Comparison of ENCODE assay signal across 10 cellular contexts in the genomic region with DNA sequence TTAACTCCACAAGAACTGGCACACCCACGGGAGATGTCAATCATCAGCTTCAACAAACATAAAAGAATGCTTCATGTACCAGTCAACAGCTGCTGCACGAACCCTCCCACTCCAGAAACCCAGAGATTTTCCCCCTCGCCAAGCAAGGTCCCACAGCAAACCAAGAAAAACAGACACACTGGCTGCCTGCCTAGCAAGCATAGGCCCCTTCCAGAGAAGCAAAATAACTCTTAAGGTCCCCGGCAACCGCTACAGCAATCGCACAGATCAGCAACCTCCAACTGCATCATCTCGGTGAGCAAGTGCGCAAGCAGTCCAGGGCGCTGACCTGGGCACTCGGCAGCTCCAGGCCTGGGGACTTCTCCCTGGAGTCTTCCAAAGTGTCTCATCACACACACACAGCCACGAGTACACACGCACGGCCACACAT.
A peak's percentile ranks its signal among the peaks of the same experiment; 100 is the strongest.
DNase-seq lines count a peak whose midpoint lies in the region; ATAC-seq and TF ChIP-seq lines count a peak whose summit lies in the region.
"Had no signal": no experiment of that assay in that cellular context is flagged by ENCODE, and none has a peak within 500 bp of the region (broad histone marks: within the 10 kb centered on the region; RNA-seq: fewer than 3 reads in every experiment).

No MANE protein-coding gene starts in this region.

- H3K27ac ChIP-seq in CD4-positive, alpha-beta T cell (ENCODE audit: low read depth, low read length) = no peak overlapping the region
- H3K27ac ChIP-seq: parathyroid adenoma had no signal

- TF ChIP-seq CTCF in CD4-positive, alpha-beta T cell (IDR thresholded peaks at IDR 0.05) = no peak
- no peak for TF ChIP-seq CTCF in omental fat pad (IDR thresholded peaks at IDR 0.05)

- POLR2A ChIA-PET in CD4-positive, alpha-beta T cell (lab: Charles Lee) = interaction anchor here (1.2 kb wide), 1 partner anchor 202 kb away, joined by 3 read pairs; no protein-coding TSS in a partner anchor

- peaks cover 85% of the 10 kb centered on the region for H3K36me3 Mint-ChIP-seq in CD4-positive, alpha-beta T cell (ENCODE audit: low read depth)
- peaks cover 51% of the 10 kb centered on the region for H3K36me3 Mint-ChIP-seq in activated T-helper 1 cell treated with anti-CD3 and anti-CD28 coated beads, Interleukin-12 subunit alpha, Interleukin-12 subunit beta, Interleukin-2, Interleukin-4 antibody, amounts not matched to agents 30 ng/mL and 10 ng/mL and 1 ng/mL, durations not matched to agents 14 hours and 24 hours and 36 hours (ENCODE audit: low read depth)

- CTCF ChIA-PET in CD4-positive, alpha-beta T cell (lab: Charles Lee) = interaction anchor here (0.8 to 1.8 kb wide), 2 partner anchors 16 to 388 kb away, joined by 3 to 4 read pairs; no protein-coding TSS in a partner anchor

- H3K27me3 Mint-ChIP-seq in CD4-positive, alpha-beta T cell = no peaks in the 10 kb centered on the region
- no peaks in the 10 kb centered on the region for H3K27me3 Mint-ChIP-seq in activated T-helper 1 cell treated with anti-CD3 and anti-CD28 coated beads, Interleukin-12 subunit alpha, Interleukin-12 subunit beta, Interleukin-2, Interleukin-4 antibody, amounts not matched to agents 30 ng/mL and 10 ng/mL and 1 ng/mL, durations not matched to agents 14 hours and 24 hours and 36 hours (ENCODE audit: insufficient read depth)

- H3K4me3 Mint-ChIP-seq in CD4-positive, alpha-beta T cell = no peak overlapping the region
- no peak overlapping the region for H3K4me3 Mint-ChIP-seq in activated T-helper 1 cell treated with anti-CD3 and anti-CD28 coated beads, Interleukin-12 subunit alpha, Interleukin-12 subunit beta, Interleukin-2, Interleukin-4 antibody, amounts not matched to agents 30 ng/mL and 10 ng/mL and 1 ng/mL, durations not matched to agents 14 hours and 24 hours and 36 hours

- H3K9me3 ChIP-seq in CD4-positive, alpha-beta T cell (ENCODE audit: control insufficient read depth, low read length) = no peaks in the 10 kb centered on the region

- H3K4me1 Mint-ChIP-seq in CD4-positive, alpha-beta T cell (ENCODE audit: low read depth) = peaks cover 34% of the 10 kb centered on the region
- H3K4me1 Mint-ChIP-seq in activated T-helper 1 cell treated with anti-CD3 and anti-CD28 coated beads, Interleukin-12 subunit alpha, Interleukin-12 subunit beta, Interleukin-2, Interleukin-4 antibody, amounts not matched to agents 30 ng/mL and 10 ng/mL and 1 ng/mL, durations not matched to agents 14 hours and 24 hours and 36 hours (ENCODE audit: low read depth) = peaks cover 15% of the 10 kb centered on the region

- ATAC-seq in CD4-positive, alpha-beta T cell (ENCODE audit: poor library complexity) = no peak
- ATAC-seq in GM18870 (IDR thresholded peaks at IDR 0.05; ENCODE audit: unreplicated experiment) (no peak), omental fat pad (ENCODE audit: low FRiP score) (no peak)

- H3K27me3 ChIP-seq in CD4-positive, alpha-beta T cell (ENCODE audit: control insufficient read depth, insufficient read depth, low read length) = no peaks in the 10 kb centered on the region

- no peak for DNase-seq in CD4-positive, alpha-beta T cell
- DNase-seq in activated T-helper 1 cell treated with anti-CD3 and anti-CD28 coated beads, Interleukin-12 subunit alpha, Interleukin-12 subunit beta, Interleukin-2, Interleukin-4 antibody, amounts not matched to agents 30 ng/mL and 10 ng/mL and 1 ng/mL, durations not matched to agents 14 hours and 24 hours and 36 hours (ENCODE audit: low spot score) = no peak
- peak; percentile 57 for DNase-seq in globus pallidus (ENCODE audit: low spot score)
- DNase-seq in posterior vena cava (ENCODE audit: low spot score) = peak; percentile 88
- no peak for DNase-seq in NAMALWA (ENCODE audit: low spot score)
- DNase-seq in omental fat pad (ENCODE audit: low spot score) = no peak
- DNase-seq in NCI-H226 = no peak
- DNase-seq: NCI-H748 treated with DMSO at 0.1 percent for 48 hours had no signal

- intact Hi-C loops in CD4-positive, alpha-beta T cell (cut with DNase I, micrococcal nuclease) = no loop called here
- intact Hi-C loops in activated T-helper 1 cell treated with anti-CD3 and anti-CD28 coated beads, Interleukin-12 subunit alpha, Interleukin-12 subunit beta, Interleukin-2, Interleukin-4 antibody, amounts not matched to agents 30 ng/mL and 10 ng/mL and 1 ng/mL, durations not matched to agents 14 hours and 24 hours and 36 hours (cut with micrococcal nuclease) = no loop called here
- intact Hi-C loops in posterior vena cava (cut with DNase I) = no loop called here

- H3K27ac Mint-ChIP-seq in CD4-positive, alpha-beta T cell = peak overlapping the region; percentile 77
- H3K27ac Mint-ChIP-seq in activated T-helper 1 cell treated with anti-CD3 and anti-CD28 coated beads, Interleukin-12 subunit alpha, Interleukin-12 subunit beta, Interleukin-2, Interleukin-4 antibody, amounts not matched to agents 30 ng/mL and 10 ng/mL and 1 ng/mL, durations not matched to agents 14 hours and 24 hours and 36 hours = peak overlapping the region; percentile 48

- H3K9me3 Mint-ChIP-seq in CD4-positive, alpha-beta T cell = no peaks in the 10 kb centered on the region
- no peaks in the 10 kb centered on the region for H3K9me3 Mint-ChIP-seq in activated T-helper 1 cell treated with anti-CD3 and anti-CD28 coated beads, Interleukin-12 subunit alpha, Interleukin-12 subunit beta, Interleukin-2, Interleukin-4 antibody, amounts not matched to agents 30 ng/mL and 10 ng/mL and 1 ng/mL, durations not matched to agents 14 hours and 24 hours and 36 hours

Comparison
In these comparisons a context has a peak if more than half of its experiments do, and no peak if none do; other contexts are left out.
1. DNase-seq: peak in globus pallidus (single experiment) and posterior vena cava (single experiment); none in CD4-positive, alpha-beta T cell (0 of 10), activated T-helper 1 cell treated with anti-CD3 and anti-CD28 coated beads, Interleukin-12 subunit alpha, Interleukin-12 subunit beta, Interleukin-2, Interleukin-4 antibody, amounts not matched to agents 30 ng/mL and 10 ng/mL and 1 ng/mL, durations not matched to agents 14 hours and 24 hours and 36 hours (single experiment), NAMALWA (single experiment), omental fat pad (single experiment) and NCI-H226 (single experiment).